28 cellular contexts compared by ENCODE assay signal in genomic region chr2:104431701-104432121, GRCh38.
DNase-seq lines count a peak whose midpoint lies in the region; ATAC-seq and TF ChIP-seq lines count a peak whose summit lies in the region.
"Had no signal": no experiment of that assay in that cellular context is flagged by ENCODE, and none has a peak within 500 bp of the region (broad histone marks: within the 10 kb centered on the region; RNA-seq: fewer than 3 reads in every experiment).

No MANE protein-coding gene starts in this region.

- H3K9me3 Mint-ChIP-seq in brain: no peaks in the 10 kb centered on the region
- H3K9me3 Mint-ChIP-seq: GM23338; natural killer cell treated with Interleukin-12 subunit alpha and Interleukin-12 subunit beta and Interleukin-15 and Interleukin-18, amount 100 ng/mL, for 72 hours had no signal

- peak overlapping the region; percentile 95 to 99 (median 97) for H3K27ac Mint-ChIP-seq in brain
- H3K27ac Mint-ChIP-seq: activated naive CD8-positive, alpha-beta T cell; CD14-positive monocyte; GM23338; natural killer cell treated with Interleukin-12 subunit alpha and Interleukin-12 subunit beta and Interleukin-15 and Interleukin-18, amount 100 ng/mL, for 72 hours; stimulated activated effector memory CD8-positive, alpha-beta T cell treated with anti-CD3 and anti-CD28 coated beads, Interleukin-12 subunit alpha, Interleukin-12 subunit beta, amount 100 ng/mL, for 72 hours had no signal

- H3K4me3 Mint-ChIP-seq in brain: peak overlapping the region in 4 of 5 experiments; percentile 30 to 92 (median 83)
- H3K4me3 Mint-ChIP-seq: activated naive CD8-positive, alpha-beta T cell; GM23338; natural killer cell treated with Interleukin-12 subunit alpha and Interleukin-12 subunit beta and Interleukin-15 and Interleukin-18, amount 100 ng/mL, for 72 hours; stimulated activated effector memory CD8-positive, alpha-beta T cell treated with anti-CD3 and anti-CD28 coated beads, Interleukin-12 subunit alpha, Interleukin-12 subunit beta, amount 100 ng/mL, for 72 hours had no signal

- peaks cover 4% of the 10 kb centered on the region for H3K27me3 Mint-ChIP-seq in brain

- no peaks in the 10 kb centered on the region for H3K36me3 Mint-ChIP-seq in brain
- H3K36me3 Mint-ChIP-seq: activated naive CD8-positive, alpha-beta T cell; CD14-positive monocyte; stimulated activated effector memory CD8-positive, alpha-beta T cell treated with anti-CD3 and anti-CD28 coated beads, Interleukin-12 subunit alpha, Interleukin-12 subunit beta, amount 100 ng/mL, for 72 hours had no signal

- peaks cover 92% of the 10 kb centered on the region for H3K4me1 Mint-ChIP-seq in brain

- no peak for ATAC-seq in HG03457 (IDR thresholded peaks at IDR 0.05; ENCODE audit: unreplicated experiment)
- ATAC-seq: esophagus mucosa; GM23338; lower lobe of right lung; natural killer cell treated with Interleukin-12 subunit alpha and Interleukin-12 subunit beta and Interleukin-15 and Interleukin-18, amount 100 ng/mL, for 72 hours; stimulated activated effector memory CD8-positive, alpha-beta T cell treated with anti-CD3 and anti-CD28 coated beads, Interleukin-12 subunit alpha, Interleukin-12 subunit beta, amount 100 ng/mL, for 72 hours had no signal

- TF ChIP-seq CTCF in brain (conservative IDR thresholded peaks at IDR 0.05): no peak

- DNase-seq in NCI-H526 (lab: John Stamatoyannopoulos, UW) (peak; percentile 3 to 15), NCI-H526 treated with DMSO at 0.1 percent for 48 hours (lab: John Stamatoyannopoulos, UW) (no peak), left kidney (ENCODE audit: low read depth, low spot score) (peak; percentile 41), DMS79 (lab: John Stamatoyannopoulos, UW) (no peak), NCI-H2171 (lab: John Stamatoyannopoulos, UW) (no peak)
- no peak for DNase-seq in activated effector memory CD4-positive, alpha-beta T cell treated with Interleukin-2 at 50 U/mL for 16 hours
- DNase-seq: activated CD4-positive, alpha-beta T cell treated with anti-CD3 and anti-CD28 coated beads for 4 hours; activated effector memory CD4-positive, alpha-beta T cell treated with anti-CD3 and anti-CD28 coated beads, Interleukin-2, amount 50 U/mL, for 16 hours; aorta; Caco-2; central memory CD4-positive, alpha-beta T cell; IMR-90; islet precursor cell; lower lobe of right lung; MV-4-11; NCI-H1694; NCI-H524 treated with DMSO at 0.1 percent for 48 hours; retina; SJCRH30; T-helper 9 cell had no signal

Comparison
In these comparisons a context has a peak if more than half of its experiments do, and no peak if none do; other contexts are left out.
1. DNase-seq: peak in NCI-H526 (2 of 2) and left kidney (single experiment); none in NCI-H526 treated with DMSO at 0.1 percent for 48 hours (single experiment), DMS79 (single experiment), NCI-H2171 (single experiment) and activated effector memory CD4-positive, alpha-beta T cell treated with Interleukin-2 at 50 U/mL for 16 hours (single experiment).